Comparison of ENCODE assay signal across 14 cellular contexts in the genomic region with DNA sequence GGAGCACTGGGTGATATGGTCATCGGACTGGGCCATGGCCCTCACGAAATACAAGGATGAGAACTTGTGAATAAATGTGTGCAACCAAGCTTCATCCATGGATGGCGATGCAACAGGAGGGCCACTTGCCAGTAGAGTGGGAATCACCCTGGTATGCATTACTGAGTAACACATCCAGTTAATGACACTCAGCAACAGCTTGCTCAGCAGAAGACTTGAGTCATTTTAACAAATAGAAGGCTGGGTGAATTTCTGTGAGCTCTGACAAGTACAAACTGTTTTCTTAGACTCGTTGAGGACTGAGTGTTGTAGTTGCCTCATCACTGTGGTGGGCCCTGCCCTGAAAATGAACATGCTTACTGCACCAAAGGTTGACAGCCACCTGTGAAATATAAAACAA.
DNase-seq lines count a peak whose midpoint lies in the region; ATAC-seq lines count a peak whose summit lies in the region.
"Had no signal": no experiment of that assay in that cellular context is flagged by ENCODE, and none has a peak within 500 bp of the region (broad histone marks: within the 10 kb centered on the region; RNA-seq: fewer than 3 reads in every experiment).

No MANE protein-coding gene starts in this region.

- H3K9me3 ChIP-seq in mesenchymal stem cell (ENCODE audit: control insufficient read depth, low read length), result no peaks in the 10 kb centered on the region
- H3K9me3 ChIP-seq: adrenal gland had no signal

- no peak overlapping the region for H2BK5ac ChIP-seq in mesenchymal stem cell (ENCODE audit: low read depth, low read length, poor library complexity, severe bottlenecking)

- H3K18ac ChIP-seq in mesenchymal stem cell (ENCODE audit: low read depth in 1 of 2, low read length in 2 of 2), result no peak overlapping the region

- ATAC-seq in HG02938 (IDR thresholded peaks at IDR 0.05; ENCODE audit: unreplicated experiment), result no peak
- no peak for ATAC-seq in HG03457 (IDR thresholded peaks at IDR 0.05; ENCODE audit: unreplicated experiment)
- ATAC-seq: naive thymus-derived CD4-positive, alpha-beta T cell; right cardiac atrium had no signal

- H3K4me3 ChIP-seq in mesenchymal stem cell (ENCODE audit: insufficient read depth in 1 of 2, low read depth in 1 of 2, low read length in 2 of 2), result no peak overlapping the region
- H3K4me3 ChIP-seq: adrenal gland had no signal

- no peak overlapping the region for H3K4ac ChIP-seq in mesenchymal stem cell (ENCODE audit: low read depth in 1 of 2, low read length in 2 of 2)

- no peak overlapping the region for H2BK12ac ChIP-seq in mesenchymal stem cell (ENCODE audit: low read length in 2 of 2)

- no peak overlapping the region for H2BK120ac ChIP-seq in mesenchymal stem cell (ENCODE audit: low read depth, low read length)

- no peaks in the 10 kb centered on the region for H3K27me3 ChIP-seq in mesenchymal stem cell (ENCODE audit: control insufficient read depth in 1 of 2, insufficient read depth in 1 of 2, low read length in 2 of 2)
- H3K27me3 ChIP-seq: adrenal gland had no signal

- H2AK5ac ChIP-seq in mesenchymal stem cell (ENCODE audit: low read length, severe bottlenecking), result no peak overlapping the region

- no peak overlapping the region for H3K9ac ChIP-seq in mesenchymal stem cell (ENCODE audit: low read length)
- H3K9ac ChIP-seq: KMS-11 had no signal

- H3K23ac ChIP-seq in mesenchymal stem cell (ENCODE audit: low read length in 2 of 2), result no peak overlapping the region

- WGBS in mesenchymal stem cell, result 82% methylated on average over 4 of the region's 4 CpGs

- H3K27ac ChIP-seq in epithelial cell of prostate (peak overlapping the region; percentile 52), mesenchymal stem cell (ENCODE audit: low read length, poor library complexity, severe bottlenecking) (no peak overlapping the region)
- H3K27ac ChIP-seq: adrenal gland, KMS-11 had no signal

- DNase-seq in Caki2 (ENCODE audit: low read depth) (peak; percentile 49), M059J (ENCODE audit: low read depth) (peak; percentile 59), epithelial cell of prostate (ENCODE audit: low read depth, low spot score) (peak; percentile 84), mesenchymal stem cell (peak; percentile 19), DMS153 treated with DMSO at 0.1 percent for 48 hours (lab: John Stamatoyannopoulos, UW; ENCODE audit: unreplicated experiment) (no peak), HuH-7 (ENCODE audit: low spot score) (no peak)
- DNase-seq: activated B cell treated with CpG ODN at 0.5 μM for 24 hours; adrenal gland; naive thymus-derived CD4-positive, alpha-beta T cell; NCI-H187; right cardiac atrium had no signal

- H4K91ac ChIP-seq in mesenchymal stem cell (ENCODE audit: low read length), result no peak overlapping the region

- peaks cover under 1% of the 10 kb centered on the region for H3K79me1 ChIP-seq in mesenchymal stem cell (replicated peaks; ENCODE audit: low read length, poor library complexity, severe bottlenecking)

- H3K4me2 ChIP-seq in mesenchymal stem cell (ENCODE audit: low read length, poor library complexity, severe bottlenecking), result no peak overlapping the region
- H3K4me2 ChIP-seq: KMS-11 had no signal

- peaks cover 3% of the 10 kb centered on the region for H3K4me1 ChIP-seq in mesenchymal stem cell (ENCODE audit: control insufficient read depth, insufficient read depth, low read depth, low read length)
- H3K4me1 ChIP-seq: adrenal gland had no signal

- in situ Hi-C loops in Caki2 (cut with HindIII; ENCODE audit: low pct_unique_long_range_greater_than_20kb, low sequenced_read_pairs), result no loop called here

- H3K36me3 ChIP-seq in mesenchymal stem cell (ENCODE audit: control insufficient read depth in 1 of 2, insufficient read depth in 2 of 2, low read depth in 1 of 2, low read length in 2 of 2), result no peaks in the 10 kb centered on the region
- H3K36me3 ChIP-seq: adrenal gland had no signal

- no peak overlapping the region for H3K14ac ChIP-seq in mesenchymal stem cell (ENCODE audit: low read length in 2 of 2)

- H2BK15ac ChIP-seq in mesenchymal stem cell (ENCODE audit: low read depth, poor library complexity, severe bottlenecking), result no peak overlapping the region

- no peak overlapping the region for H4K8ac ChIP-seq in mesenchymal stem cell (ENCODE audit: low read length)

- H2AFZ ChIP-seq in mesenchymal stem cell (ENCODE audit: low read depth, low read length), result no peak overlapping the region

Comparison
In these comparisons a context has a peak if more than half of its experiments do, and no peak if none do; other contexts are left out.
1. DNase-seq: peak in Caki2 (single experiment), M059J (single experiment), epithelial cell of prostate (single experiment) and mesenchymal stem cell (single experiment); none in DMS153 treated with DMSO at 0.1 percent for 48 hours (single experiment) and HuH-7 (single experiment).